18 cellular contexts compared by ENCODE assay signal in genomic region chr14:48429512-48429911, GRCh38.
DNase-seq lines count a peak whose midpoint lies in the region; ATAC-seq and TF ChIP-seq lines count a peak whose summit lies in the region.
"Had no signal": no experiment of that assay in that cellular context is flagged by ENCODE, and none has a peak within 500 bp of the region (broad histone marks: within the 10 kb centered on the region; RNA-seq: fewer than 3 reads in every experiment).

No MANE protein-coding gene starts in this region.

- peak overlapping the region in 1 of 2 experiments; percentile 28; a peak in 1 of 4 replicates for H3K27ac ChIP-seq in SK-N-SH (ENCODE audit: low read depth in 2 of 2, low read length in 1 of 2)
- H3K27ac ChIP-seq: 22Rv1; A549; BLaER1 treated with 17β-estradiol and CSF1 and Interleukin-3, amounts not matched to agents 10 nM and 100 nM; C4-2B had no signal

- no peak for TF ChIP-seq RAD21 in SK-N-SH (IDR thresholded peaks at IDR 0.05; ENCODE audit: low read length)

- H3K27ac Mint-ChIP-seq in mesothelial cell of epicardium, result peak overlapping the region; percentile 68
- H3K27ac Mint-ChIP-seq: B cell; CD4-positive, alpha-beta T cell; CD8-positive, alpha-beta T cell had no signal

- DNase-seq in OCI-M1 (lab: John Stamatoyannopoulos, UW) (peak; percentile 1), SK-N-SH (peak; percentile 6), mesothelial cell of epicardium (ENCODE audit: low spot score in 2 of 2, unreplicated experiment in 2 of 2) (no peak), GM13977 (ENCODE audit: low spot score) (no peak)
- DNase-seq: AML-193; Caco-2; Calu3; CD4-positive, alpha-beta T cell; CD8-positive, alpha-beta T cell; DMS79 treated with DMSO at 0.1 percent for 48 hours; GF-D8 had no signal

- in situ Hi-C loops in GM13977 (cut with MboI; ENCODE audit: low pct_unique_long_range_greater_than_20kb, low sequenced_read_pairs, unreplicated experiment), result no loop called here

- H3K4me1 ChIP-seq in SK-N-SH (ENCODE audit: control insufficient read depth in 1 of 2, insufficient read depth in 2 of 2, low read depth in 1 of 2, low read length in 1 of 2), result no peaks in the 10 kb centered on the region
- H3K4me1 ChIP-seq: A549; BLaER1 treated with 17β-estradiol and CSF1 and Interleukin-3, amounts not matched to agents 10 nM and 100 nM; Caco-2 had no signal

- no peak overlapping the region for H3K4me3 Mint-ChIP-seq in mesothelial cell of epicardium
- H3K4me3 Mint-ChIP-seq: B cell; CD4-positive, alpha-beta T cell; CD8-positive, alpha-beta T cell had no signal

- ATAC-seq in HG02885 (IDR thresholded peaks at IDR 0.05; ENCODE audit: poor library complexity, unreplicated experiment) (no peak), HG03159 (IDR thresholded peaks at IDR 0.05; ENCODE audit: unreplicated experiment) (no peak)
- ATAC-seq: A549; CD8-positive, alpha-beta T cell had no signal

- no peak for TF ChIP-seq CTCF in SK-N-SH (IDR thresholded peaks at IDR 0.05)
- no peak for TF ChIP-seq CTCF in mesothelial cell of epicardium (IDR thresholded peaks at IDR 0.05; ENCODE audit: unreplicated experiment)
- no peak for TF ChIP-seq CTCF in GM13977 (IDR thresholded peaks at IDR 0.05; ENCODE audit: extremely low read depth, insufficient read depth, missing control alignments)

- H3K9me3 ChIP-seq in SK-N-SH, result no peaks in the 10 kb centered on the region
- H3K9me3 ChIP-seq: A549; BLaER1 treated with 17β-estradiol and CSF1 and Interleukin-3, amounts not matched to agents 10 nM and 100 nM; Caco-2 had no signal

- no peaks in the 10 kb centered on the region for H3F3A ChIP-seq in SK-N-SH (replicated peaks; ENCODE audit: insufficient read depth)

- H3K27me3 Mint-ChIP-seq in mesothelial cell of epicardium (ENCODE audit: low read depth), result no peaks in the 10 kb centered on the region
- H3K27me3 Mint-ChIP-seq: B cell; CD4-positive, alpha-beta T cell had no signal

- no peaks in the 10 kb centered on the region for H3K36me3 ChIP-seq in SK-N-SH (replicated peaks in 1 of 2; ENCODE audit: control insufficient read depth in 1 of 2, insufficient read depth in 2 of 2, low read length in 1 of 2)
- H3K36me3 ChIP-seq: BLaER1 treated with 17β-estradiol and CSF1 and Interleukin-3, amounts not matched to agents 10 nM and 100 nM had no signal

- H3K4me2 ChIP-seq in SK-N-SH, result no peak overlapping the region
- H3K4me2 ChIP-seq: A549; BLaER1 treated with 17β-estradiol and CSF1 and Interleukin-3, amounts not matched to agents 10 nM and 100 nM had no signal

- no peak overlapping the region for H3K4me3 ChIP-seq in SK-N-SH (ENCODE audit: low read depth in 2 of 2, low read length in 1 of 2)
- H3K4me3 ChIP-seq: A549; BLaER1 treated with 17β-estradiol and CSF1 and Interleukin-3, amounts not matched to agents 10 nM and 100 nM had no signal

- H3K9me3 Mint-ChIP-seq in mesothelial cell of epicardium, result no peaks in the 10 kb centered on the region
- H3K9me3 Mint-ChIP-seq: CD8-positive, alpha-beta T cell had no signal

- no peak overlapping the region for H3K9ac ChIP-seq in SK-N-SH
- H3K9ac ChIP-seq: BLaER1 treated with 17β-estradiol and CSF1 and Interleukin-3, amounts not matched to agents 10 nM and 100 nM had no signal

- H3K79me2 ChIP-seq in SK-N-SH (ENCODE audit: insufficient read depth), result no peaks in the 10 kb centered on the region

- H3K4me1 Mint-ChIP-seq in mesothelial cell of epicardium, result peaks cover 16% of the 10 kb centered on the region
- H3K4me1 Mint-ChIP-seq: B cell had no signal

- H3K36me3 Mint-ChIP-seq in mesothelial cell of epicardium, result no peaks in the 10 kb centered on the region
- H3K36me3 Mint-ChIP-seq: CD8-positive, alpha-beta T cell had no signal

- no peaks in the 10 kb centered on the region for H3K9me2 ChIP-seq in SK-N-SH

- POLR2A ChIA-PET in SK-N-SH (lab: Yijun Ruan, JAX), result no interaction called here

- H3K27me3 ChIP-seq in SK-N-SH (ENCODE audit: insufficient read depth), result no peaks in the 10 kb centered on the region
- H3K27me3 ChIP-seq: BLaER1 treated with 17β-estradiol and CSF1 and Interleukin-3, amounts not matched to agents 10 nM and 100 nM had no signal

- no peak overlapping the region for H2AFZ ChIP-seq in SK-N-SH (ENCODE audit: low read depth)

- CTCF ChIA-PET in SK-N-SH (lab: Yijun Ruan, JAX), result no interaction called here

- 2% methylated on average over 2 of the region's 2 CpGs for WGBS in SK-N-SH (ENCODE audit: low lambda C conversion rate)

- H4K20me1 ChIP-seq in SK-N-SH (ENCODE audit: insufficient read depth), result no peaks in the 10 kb centered on the region
- H4K20me1 ChIP-seq: BLaER1 treated with 17β-estradiol and CSF1 and Interleukin-3, amounts not matched to agents 10 nM and 100 nM had no signal

- TF ChIP-seq EP300 in SK-N-SH (IDR thresholded peaks at IDR 0.05; ENCODE audit: borderline replicate concordance in 1 of 2, low read depth in 1 of 2, low read length in 1 of 2), result peak in 1 of 2 experiments; percentile 74; a peak in 2 of 4 replicates

TF ChIP-seq in SK-N-SH, 30 proteins besides CTCF, POLR2A, EP300 and RAD21 (continues in another document):
- TF ChIP-seq SIN3A (IDR thresholded peaks at IDR 0.05; ENCODE audit: borderline replicate concordance, low read depth, low read length) (no peak), REST (IDR thresholded peaks at IDR 0.05; ENCODE audit: low read depth, low read length) (no peak), GATA2 (CRISPR knock-in tag; IDR thresholded peaks at IDR 0.05) (peak; percentile 80), TCF12 (IDR thresholded peaks at IDR 0.05) (peak; percentile 14; the same call in 1 of the 2 replicates), FOXJ3 (CRISPR knock-in tag; IDR thresholded peaks at IDR 0.05) (no peak), FOXM1 (IDR thresholded peaks at IDR 0.05; ENCODE audit: low read depth) (no peak), FOSL2 (IDR thresholded peaks at IDR 0.05; ENCODE audit: borderline replicate concordance, low read depth) (no peak), EZH2phosphoT487 (IDR thresholded peaks at IDR 0.05; ENCODE audit: borderline replicate concordance, low read depth) (no peak), USF1 (IDR thresholded peaks at IDR 0.05; ENCODE audit: borderline replicate concordance, low read depth) (no peak), USF2 (IDR thresholded peaks at IDR 0.05; ENCODE audit: borderline replicate concordance, low read depth, low read length) (no peak), ZBTB33 (IDR thresholded peaks at IDR 0.05; ENCODE audit: borderline replicate concordance, low read depth) (no peak), NFIC (IDR thresholded peaks at IDR 0.05; ENCODE audit: borderline replicate concordance) (no peak), RCOR1 (IDR thresholded peaks at IDR 0.05; ENCODE audit: low read length) (no peak), MXI1 (IDR thresholded peaks at IDR 0.05; ENCODE audit: low read depth, low read length) (no peak)

Comparison
In these comparisons a context has a peak if more than half of its experiments do, and no peak if none do; other contexts are left out.
1. DNase-seq: peak in OCI-M1 (single experiment) and SK-N-SH (single experiment); none in mesothelial cell of epicardium (0 of 2) and GM13977 (single experiment).